In genomic region chr22:30873086-30873650, GRCh38 we compare ENCODE assay signal across 19 cellular contexts.
DNase-seq lines count a peak whose midpoint lies in the region; ATAC-seq and TF ChIP-seq lines count a peak whose summit lies in the region.
"Had no signal": no experiment of that assay in that cellular context is flagged by ENCODE, and none has a peak within 500 bp of the region (broad histone marks: within the 10 kb centered on the region; RNA-seq: fewer than 3 reads in every experiment).

No MANE protein-coding gene starts in this region.

- H3K4me3 Mint-ChIP-seq in natural killer cell (no peak overlapping the region), endodermal cell (no peak overlapping the region), WTC11 (no peak overlapping the region)
- no peak overlapping the region for H3K4me3 Mint-ChIP-seq in natural killer cell treated with Interleukin-12 subunit alpha and Interleukin-12 subunit beta and Interleukin-15 and Interleukin-18, amount 100 ng/mL, for 72 hours
- H3K4me3 Mint-ChIP-seq: CD8-positive, alpha-beta T cell; GM23338 had no signal

- intact Hi-C loops in natural killer cell (cut with micrococcal nuclease) (no loop called here), posterior vena cava (cut with DNase I) (no loop called here)

- H3K27ac Mint-ChIP-seq in natural killer cell (no peak overlapping the region), endodermal cell (no peak overlapping the region), WTC11 (no peak overlapping the region)
- no peak overlapping the region for H3K27ac Mint-ChIP-seq in natural killer cell treated with Interleukin-12 subunit alpha and Interleukin-12 subunit beta and Interleukin-15 and Interleukin-18, amount 100 ng/mL, for 72 hours
- H3K27ac Mint-ChIP-seq: CD8-positive, alpha-beta T cell; GM23338 had no signal

- DNase-seq in natural killer cell = peak; percentile 7
- DNase-seq in natural killer cell treated with Interleukin-12 subunit alpha and Interleukin-12 subunit beta and Interleukin-15 and Interleukin-18, amount 100 ng/mL, for 72 hours (ENCODE audit: low spot score) = no peak
- DNase-seq in endodermal cell = peak; percentile 24
- DNase-seq in posterior vena cava (ENCODE audit: low spot score) = peak; percentile 53
- no peak for DNase-seq in NCI-H1417 treated with DMSO at 0.1 percent for 48 hours (lab: John Stamatoyannopoulos, UW)
- DNase-seq in activated CD4-positive, alpha-beta T cell treated with anti-CD3 and anti-CD28 coated beads for 1 hour = no peak
- DNase-seq in WTC11 (ENCODE audit: low spot score) = no peak
- DNase-seq: Calu3; CD8-positive, alpha-beta T cell; DMS53; KBM-7; NCI-H1105; NCI-H1694; NCI-H2081 treated with DMSO at 0.1 percent for 48 hours; NCI-H446 treated with DMSO at 0.1 percent for 48 hours; SHP77 treated with DMSO at 0.1 percent for 48 hours had no signal

- TF ChIP-seq CTCF in natural killer cell (IDR thresholded peaks at IDR 0.05) (no peak), endodermal cell (conservative IDR thresholded peaks at IDR 0.05) (no peak), WTC11 (IDR thresholded peaks at IDR 0.05) (no peak)

- no peak overlapping the region for H3K27ac ChIP-seq in endodermal cell (ENCODE audit: low read depth, low read length)
- H3K27ac ChIP-seq: BLaER1 treated with 17β-estradiol and CSF1 and Interleukin-3, amounts not matched to agents 10 nM and 100 nM had no signal

- H3K27me3 Mint-ChIP-seq in natural killer cell (ENCODE audit: low read depth in 2 of 2) (no peaks in the 10 kb centered on the region), endodermal cell (ENCODE audit: insufficient read depth) (no peaks in the 10 kb centered on the region), WTC11 (ENCODE audit: low read depth) (no peaks in the 10 kb centered on the region)
- H3K27me3 Mint-ChIP-seq in natural killer cell treated with Interleukin-12 subunit alpha and Interleukin-12 subunit beta and Interleukin-15 and Interleukin-18, amount 100 ng/mL, for 72 hours = no peaks in the 10 kb centered on the region

- H3K36me3 Mint-ChIP-seq in natural killer cell (no peaks in the 10 kb centered on the region), endodermal cell (ENCODE audit: low read depth) (no peaks in the 10 kb centered on the region), WTC11 (no peaks in the 10 kb centered on the region)
- H3K36me3 Mint-ChIP-seq in natural killer cell treated with Interleukin-12 subunit alpha and Interleukin-12 subunit beta and Interleukin-15 and Interleukin-18, amount 100 ng/mL, for 72 hours = no peaks in the 10 kb centered on the region
- H3K36me3 Mint-ChIP-seq: CD8-positive, alpha-beta T cell had no signal

- H3K9ac ChIP-seq in endodermal cell (ENCODE audit: extremely low read depth, low read length, poor library complexity, severe bottlenecking) = no peak overlapping the region
- H3K9ac ChIP-seq: BLaER1 treated with 17β-estradiol and CSF1 and Interleukin-3, amounts not matched to agents 10 nM and 100 nM had no signal

- CTCF ChIA-PET in WTC11 (lab: Charles Lee) = no interaction called here

- H3K4me1 Mint-ChIP-seq in natural killer cell = no peaks in the 10 kb centered on the region
- no peaks in the 10 kb centered on the region for H3K4me1 Mint-ChIP-seq in natural killer cell treated with Interleukin-12 subunit alpha and Interleukin-12 subunit beta and Interleukin-15 and Interleukin-18, amount 100 ng/mL, for 72 hours (ENCODE audit: low read depth in 2 of 2)
- H3K4me1 Mint-ChIP-seq in endodermal cell = peaks cover 15% of the 10 kb centered on the region
- no peaks in the 10 kb centered on the region for H3K4me1 Mint-ChIP-seq in WTC11

- no peaks in the 10 kb centered on the region for H3K27me3 ChIP-seq in endodermal cell (ENCODE audit: control insufficient read depth, insufficient read depth, low read length, poor library complexity, severe bottlenecking)
- H3K27me3 ChIP-seq: BLaER1 treated with 17β-estradiol and CSF1 and Interleukin-3, amounts not matched to agents 10 nM and 100 nM had no signal

- WGBS in endodermal cell (ENCODE audit: insufficient coverage in 1 of 2, insufficient read length in 1 of 2), 2 experiments = 93 to 100% methylated on average over 3 to 9 of the region's 9 CpGs

- H3K4me1 ChIP-seq in endodermal cell (ENCODE audit: control insufficient read depth, insufficient read depth, low read length) = peaks cover 6% of the 10 kb centered on the region

- ATAC-seq in natural killer cell (no peak), WTC11 (no peak)
- ATAC-seq in natural killer cell treated with Interleukin-12 subunit alpha and Interleukin-12 subunit beta and Interleukin-15 and Interleukin-18, amount 100 ng/mL, for 72 hours = no peak
- ATAC-seq: CD8-positive, alpha-beta T cell; GM23338; HepG2 had no signal

- H3K4me3 ChIP-seq in endodermal cell (ENCODE audit: low read length) = no peak overlapping the region
- H3K4me3 ChIP-seq: BLaER1 treated with 17β-estradiol and CSF1 and Interleukin-3, amounts not matched to agents 10 nM and 100 nM; GM23338 had no signal

- no peaks in the 10 kb centered on the region for H3K9me3 Mint-ChIP-seq in natural killer cell
- no peaks in the 10 kb centered on the region for H3K9me3 Mint-ChIP-seq in natural killer cell treated with Interleukin-12 subunit alpha and Interleukin-12 subunit beta and Interleukin-15 and Interleukin-18, amount 100 ng/mL, for 72 hours
- H3K9me3 Mint-ChIP-seq in endodermal cell = no peaks in the 10 kb centered on the region
- H3K9me3 Mint-ChIP-seq in WTC11 = no peaks in the 10 kb centered on the region
- H3K9me3 Mint-ChIP-seq: CD8-positive, alpha-beta T cell; GM23338 had no signal

- POLR2A ChIA-PET in WTC11 (lab: Charles Lee) = no interaction called here

- H3K9me3 ChIP-seq in endodermal cell (ENCODE audit: control insufficient read depth, low read length) = no peaks in the 10 kb centered on the region
- H3K9me3 ChIP-seq: BLaER1 treated with 17β-estradiol and CSF1 and Interleukin-3, amounts not matched to agents 10 nM and 100 nM had no signal

- H3K36me3 ChIP-seq in endodermal cell (ENCODE audit: control insufficient read depth, insufficient read depth, low read length) = no peaks in the 10 kb centered on the region
- H3K36me3 ChIP-seq: BLaER1 treated with 17β-estradiol and CSF1 and Interleukin-3, amounts not matched to agents 10 nM and 100 nM had no signal

TF ChIP-seq in WTC11, 78 proteins besides CTCF, POLR2A, EP300 and RAD21:
- TF ChIP-seq ATF2 (CRISPR knock-in tag; IDR thresholded peaks at IDR 0.05; ENCODE audit: borderline replicate concordance, low read depth) (no peak), NR1H2 (CRISPR knock-in tag; IDR thresholded peaks at IDR 0.05) (no peak)

Comparison
In these comparisons a context has a peak if more than half of its experiments do, and no peak if none do; other contexts are left out.
1. DNase-seq: peak in natural killer cell (single experiment), endodermal cell (single experiment) and posterior vena cava (single experiment); none in natural killer cell treated with Interleukin-12 subunit alpha and Interleukin-12 subunit beta and Interleukin-15 and Interleukin-18, amount 100 ng/mL, for 72 hours (single experiment), NCI-H1417 treated with DMSO at 0.1 percent for 48 hours (single experiment), activated CD4-positive, alpha-beta T cell treated with anti-CD3 and anti-CD28 coated beads for 1 hour (single experiment) and WTC11 (single experiment).